3 cellular contexts compared by ENCODE assay signal in the genomic region with DNA sequence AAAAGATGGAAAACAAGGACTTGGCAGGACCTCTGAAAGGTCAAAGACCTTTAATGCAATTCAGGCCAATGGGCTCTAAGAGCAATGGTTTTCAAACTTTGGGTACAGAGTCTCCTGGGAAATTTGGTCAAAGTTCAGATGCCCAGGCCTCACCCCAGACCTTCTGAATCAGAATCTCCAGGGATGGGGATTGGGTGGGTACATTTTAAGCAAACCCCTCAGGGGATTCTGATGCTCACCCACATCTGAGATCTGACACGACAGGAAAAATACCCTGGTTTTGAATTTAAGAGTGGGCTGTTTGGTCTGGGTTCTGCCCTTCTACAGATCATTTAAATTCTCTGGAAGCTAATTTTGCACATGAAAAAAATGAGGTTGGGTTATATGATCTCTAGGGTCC.
A peak's percentile ranks its signal among the peaks of the same experiment; 100 is the strongest.
TF ChIP-seq lines count a peak whose summit lies in the region.

No MANE protein-coding gene starts in this region.

TF ChIP-seq in liver, 16 proteins besides CTCF, POLR2A, EP300 and RAD21:
- TF ChIP-seq HNF4A (conservative IDR thresholded peaks at IDR 0.05), result peak; percentile 29 to 32
- TF ChIP-seq, protein P1, sequence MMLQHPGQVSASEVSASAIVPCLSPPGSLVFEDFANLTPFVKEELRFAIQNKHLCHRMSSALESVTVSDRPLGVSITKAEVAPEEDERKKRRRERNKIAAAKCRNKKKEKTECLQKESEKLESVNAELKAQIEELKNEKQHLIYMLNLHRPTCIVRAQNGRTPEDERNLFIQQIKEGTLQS (IDR thresholded peaks at IDR 0.05), result no peak

TF ChIP-seq in HepG2, 621 proteins besides CTCF, POLR2A, EP300 and RAD21:
- TF ChIP-seq SP1 (IDR thresholded peaks at IDR 0.05) (no peak), SP1 (CRISPR knock-in tag; IDR thresholded peaks at IDR 0.05) (no peak), FOSL1 (CRISPR knock-in tag; IDR thresholded peaks at IDR 0.05; ENCODE audit: borderline replicate concordance) (no peak), POLR2G (IDR thresholded peaks at IDR 0.05; ENCODE audit: low read depth, low read length) (no peak), GTF3A (CRISPR knock-in tag; conservative IDR thresholded peaks at IDR 0.05) (no peak)
- TF ChIP-seq, protein P2, sequence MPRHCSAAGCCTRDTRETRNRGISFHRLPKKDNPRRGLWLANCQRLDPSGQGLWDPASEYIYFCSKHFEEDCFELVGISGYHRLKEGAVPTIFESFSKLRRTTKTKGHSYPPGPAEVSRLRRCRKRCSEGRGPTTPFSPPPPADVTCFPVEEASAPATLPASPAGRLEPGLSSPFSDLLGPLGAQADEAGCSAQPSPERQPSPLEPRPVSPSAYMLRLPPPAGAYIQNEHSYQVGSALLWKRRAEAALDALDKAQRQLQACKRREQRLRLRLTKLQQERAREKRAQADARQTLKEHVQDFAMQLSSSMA (CRISPR knock-in tag; IDR thresholded peaks at IDR 0.05), result no peak

TF ChIP-seq in HEK293T, 16 proteins besides CTCF, POLR2A, EP300 and RAD21:
- no peak for TF ChIP-seq HDGF (IDR thresholded peaks at IDR 0.05; ENCODE audit: borderline replicate concordance)
- no peak for TF ChIP-seq LEF1 (IDR thresholded peaks at IDR 0.05; ENCODE audit: borderline replicate concordance)
- TF ChIP-seq, protein P3, sequence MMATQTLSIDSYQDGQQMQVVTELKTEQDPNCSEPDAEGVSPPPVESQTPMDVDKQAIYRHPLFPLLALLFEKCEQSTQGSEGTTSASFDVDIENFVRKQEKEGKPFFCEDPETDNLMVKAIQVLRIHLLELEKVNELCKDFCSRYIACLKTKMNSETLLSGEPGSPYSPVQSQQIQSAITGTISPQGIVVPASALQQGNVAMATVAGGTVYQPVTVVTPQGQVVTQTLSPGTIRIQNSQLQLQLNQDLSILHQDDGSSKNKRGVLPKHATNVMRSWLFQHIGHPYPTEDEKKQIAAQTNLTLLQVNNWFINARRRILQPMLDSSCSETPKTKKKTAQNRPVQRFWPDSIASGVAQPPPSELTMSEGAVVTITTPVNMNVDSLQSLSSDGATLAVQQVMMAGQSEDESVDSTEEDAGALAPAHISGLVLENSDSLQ (IDR thresholded peaks at IDR 0.05), result no peak
- no peak for TF ChIP-seq FOXM1 (IDR thresholded peaks at IDR 0.05; ENCODE audit: borderline replicate concordance)
- TF ChIP-seq L3MBTL2 (conservative IDR thresholded peaks at IDR 0.05), result no peak
- TF ChIP-seq SP1 (IDR thresholded peaks at IDR 0.05), result no peak
- TF ChIP-seq ARNT (IDR thresholded peaks at IDR 0.05), result no peak
- no peak for TF ChIP-seq FOXK2 (IDR thresholded peaks at IDR 0.05)
- TF ChIP-seq SUZ12 (IDR thresholded peaks at IDR 0.05), result no peak
- no peak for TF ChIP-seq ELF4 (IDR thresholded peaks at IDR 0.05)
- no peak for TF ChIP-seq TARDBP (IDR thresholded peaks at IDR 0.05)
- TF ChIP-seq NFRKB (IDR thresholded peaks at IDR 0.05), result no peak
- TF ChIP-seq ZNF384 (IDR thresholded peaks at IDR 0.05), result no peak
- no peak for TF ChIP-seq BHLHE40 (IDR thresholded peaks at IDR 0.05; ENCODE audit: borderline replicate concordance)
- TF ChIP-seq FOXA1 (IDR thresholded peaks at IDR 0.05), result no peak
- no peak for TF ChIP-seq CTBP1 (IDR thresholded peaks at IDR 0.05; ENCODE audit: borderline replicate concordance)
